8 cellular contexts compared by ENCODE assay signal in genomic region chrX:45322382-45322781, GRCh38.
A peak's percentile ranks its signal among the peaks of the same experiment; 100 is the strongest.
DNase-seq lines count a peak whose midpoint lies in the region; ATAC-seq, FAIRE-seq and TF ChIP-seq lines count a peak whose summit lies in the region.

No MANE protein-coding gene starts in this region.

- no peaks in the 10 kb centered on the region for H3K36me3 Mint-ChIP-seq in CD4-positive, alpha-beta T cell (ENCODE audit: low read depth)

- no peaks in the 10 kb centered on the region for H3K4me1 Mint-ChIP-seq in CD4-positive, alpha-beta T cell (ENCODE audit: low read depth)

- H3K4me2 ChIP-seq in HepG2 (ENCODE audit: low read depth, low read length): no peak overlapping the region

- H3K79me2 ChIP-seq in HepG2 (ENCODE audit: insufficient read depth, low read length): no peaks in the 10 kb centered on the region

- no peak overlapping the region for H2AFZ ChIP-seq in HepG2 (ENCODE audit: low read length)

- ATAC-seq in HepG2: no peak
- no peak for ATAC-seq in CD4-positive, alpha-beta T cell (ENCODE audit: poor library complexity)
- ATAC-seq in GM18907 (IDR thresholded peaks at IDR 0.05; ENCODE audit: unreplicated experiment): no peak
- ATAC-seq in GM18861 (IDR thresholded peaks at IDR 0.05; ENCODE audit: unreplicated experiment): no peak

- no peaks in the 10 kb centered on the region for H4K20me1 ChIP-seq in HepG2 (ENCODE audit: insufficient read depth, low read length)

- FAIRE-seq in HepG2 (lab: Jason Lieb, UNC): peak; percentile 36

- intact Hi-C loops in HepG2 (cut with micrococcal nuclease; ENCODE audit: unreplicated experiment): loop anchor here (5.0 kb wide), 1 partner anchor 1085 kb away; no protein-coding TSS in a partner anchor
- intact Hi-C loops in CD4-positive, alpha-beta T cell (cut with DNase I, micrococcal nuclease): loop anchor here (10.0 kb wide), 2 partner anchors 532 to 1082 kb away; no protein-coding TSS in a partner anchor

- no peaks in the 10 kb centered on the region for H3K4me1 ChIP-seq in HepG2 (ENCODE audit: insufficient read depth, low read length)

- WGBS in HepG2 (ENCODE audit: low lambda C conversion rate): no CpG with 5 or more reads among the region's 2 CpGs

- no peak overlapping the region for H3K27ac Mint-ChIP-seq in CD4-positive, alpha-beta T cell

- no peak overlapping the region for H3K9ac ChIP-seq in HepG2 (ENCODE audit: insufficient read depth, low read depth, low read length)

- no peaks in the 10 kb centered on the region for H3K9me3 ChIP-seq in HepG2 (ENCODE audit: low read length)
- H3K9me3 ChIP-seq in CD4-positive, alpha-beta T cell (ENCODE audit: control insufficient read depth, low read length): no peaks in the 10 kb centered on the region

- no peak for TF ChIP-seq CTCF in GM12865 (IDR thresholded peaks at IDR 0.05; ENCODE audit: insufficient read depth, low read depth, low read length, missing control alignments)
- peak; percentile 60 for TF ChIP-seq CTCF in HepG2 (CRISPR knock-in tag; IDR thresholded peaks at IDR 0.05)
- TF ChIP-seq CTCF in CD4-positive, alpha-beta T cell (IDR thresholded peaks at IDR 0.05): no peak

- no peaks in the 10 kb centered on the region for H3K27me3 Mint-ChIP-seq in CD4-positive, alpha-beta T cell

- no TSS peak for BruUV-seq in HepG2 (replicated peaks; lab: Mats Ljungman, UMichigan)

- CTCF ChIA-PET in HepG2 (lab: Yijun Ruan, JAX; ENCODE audit: low intra/inter-chr PET ratio, low total read pairs): no interaction called here
- CTCF ChIA-PET in CD4-positive, alpha-beta T cell (lab: Charles Lee): no interaction called here

- DNase-seq in GM12865 (ENCODE audit: low read depth): peak; percentile 0
- DNase-seq in NAMALWA (ENCODE audit: low spot score): peak; percentile 26
- peak; percentile 0 for DNase-seq in cerebellum (ENCODE audit: low spot score)
- peak; percentile 37 for DNase-seq in HepG2 (ENCODE audit: low spot score)
- DNase-seq in CD4-positive, alpha-beta T cell: no peak
- no peak for DNase-seq in NCI-H526 treated with DMSO at 0.1 percent for 48 hours (lab: John Stamatoyannopoulos, UW)

- TF ChIP-seq EP300 in HepG2 (IDR thresholded peaks at IDR 0.05; ENCODE audit: low read depth in 2 of 2, low read length in 2 of 2): no peak
- TF ChIP-seq EP300 in HepG2 (CRISPR knock-in tag; IDR thresholded peaks at IDR 0.05; ENCODE audit: borderline replicate concordance): no peak

- in situ Hi-C loops in HepG2 (cut with HindIII; ENCODE audit: extremely low pct_ligation_motif_present, low pct_unique_long_range_greater_than_20kb): loop anchor here (25.0 kb wide), 1 partner anchor 415 kb away; no protein-coding TSS in a partner anchor

- no peak overlapping the region for H3K4me3 Mint-ChIP-seq in CD4-positive, alpha-beta T cell

- no peak for TF ChIP-seq POLR2A in HepG2 (IDR thresholded peaks at IDR 0.05; ENCODE audit: insufficient read depth in 1 of 2, low read depth in 2 of 2, low read length in 2 of 2)

- H3K4me3 ChIP-seq in GM12865 (ENCODE audit: low read depth, low read length) (no peak overlapping the region), HepG2 (replicated peaks in 1 of 3; ENCODE audit: insufficient read depth in 1 of 3, low read depth in 2 of 3, low read length in 3 of 3) (no peak overlapping the region)

- no peak for TF ChIP-seq RAD21 in HepG2 (CRISPR knock-in tag; IDR thresholded peaks at IDR 0.05)

- H3K9me3 Mint-ChIP-seq in CD4-positive, alpha-beta T cell: no peaks in the 10 kb centered on the region

- H3K36me3 ChIP-seq in HepG2 (replicated peaks in 1 of 2; ENCODE audit: control insufficient read depth in 1 of 2, insufficient read depth in 2 of 2, low read length in 2 of 2): no peaks in the 10 kb centered on the region

- H3K27me3 ChIP-seq in HepG2 (ENCODE audit: control insufficient read depth in 1 of 2, insufficient read depth in 2 of 2, low read length in 2 of 2): no peaks in the 10 kb centered on the region
- H3K27me3 ChIP-seq in CD4-positive, alpha-beta T cell (ENCODE audit: control insufficient read depth, insufficient read depth, low read length): peaks cover 6% of the 10 kb centered on the region

- POLR2A ChIA-PET in HepG2 (lab: Yijun Ruan, JAX): no interaction called here
- POLR2A ChIA-PET in CD4-positive, alpha-beta T cell (lab: Charles Lee): no interaction called here

- no peak overlapping the region for H3K27ac ChIP-seq in HepG2 (ENCODE audit: extremely low read length, insufficient read depth, low read length)
- no peak overlapping the region for H3K27ac ChIP-seq in CD4-positive, alpha-beta T cell (ENCODE audit: low read depth, low read length)

TF ChIP-seq in HepG2, 621 proteins besides CTCF, POLR2A, EP300 and RAD21:
- TF ChIP-seq STAG1 (CRISPR knock-in tag; IDR thresholded peaks at IDR 0.05) (peak; percentile 71), ZNF333 (CRISPR knock-in tag; IDR thresholded peaks at IDR 0.05; ENCODE audit: borderline replicate concordance) (no peak), SMC3 (IDR thresholded peaks at IDR 0.05; ENCODE audit: low read length) (peak; percentile 35; the same call in 1 of the 2 replicates)

Comparison
In these comparisons a context has a peak if more than half of its experiments do, and no peak if none do; other contexts are left out.
1. DNase-seq: peak in GM12865 (single experiment), NAMALWA (single experiment), cerebellum (single experiment) and HepG2 (single experiment); none in CD4-positive, alpha-beta T cell (0 of 10) and NCI-H526 treated with DMSO at 0.1 percent for 48 hours (single experiment).